Comparison of ENCODE assay signal across 27 cellular contexts in the genomic region with DNA sequence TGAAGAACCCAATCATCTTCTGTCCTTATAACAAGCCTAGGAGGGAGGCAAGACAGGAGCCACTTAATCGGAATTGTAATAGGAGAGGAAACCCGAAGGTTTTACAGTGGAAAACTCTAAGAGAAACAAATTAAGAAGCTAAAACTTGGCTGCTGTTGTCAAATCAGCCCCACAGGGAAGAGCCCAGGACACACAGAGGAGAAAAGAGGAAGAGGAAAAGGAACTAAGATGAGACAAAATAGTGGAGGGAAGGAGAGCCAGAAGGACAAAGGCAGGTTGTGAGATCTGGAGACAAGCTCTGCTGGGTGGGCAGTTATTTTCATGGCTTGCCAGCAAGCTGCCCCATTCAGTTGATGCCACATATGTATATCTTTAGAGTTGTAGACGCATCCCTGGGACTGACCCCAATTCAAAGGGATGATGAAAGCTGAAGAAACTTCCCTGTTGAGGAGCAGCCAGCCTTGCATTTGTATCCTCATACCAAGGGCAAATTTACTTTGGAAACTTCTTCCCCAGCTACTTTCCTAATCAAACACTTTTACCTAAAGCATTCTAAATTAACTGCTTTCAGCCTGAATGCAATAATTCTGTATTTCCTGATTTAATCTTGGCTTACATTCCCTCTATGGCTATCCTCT.
"Had no signal": no experiment of that assay in that cellular context is flagged by ENCODE, and none has a peak within 500 bp of the region (broad histone marks: within the 10 kb centered on the region; RNA-seq: fewer than 3 reads in every experiment).

No MANE protein-coding gene starts in this region.

- H3K4me3 Mint-ChIP-seq: activated B cell treated with CpG ODN at 0.5 μM for 24 hours; activated CD4-positive, alpha-beta memory T cell treated with anti-CD3 and anti-CD28 coated beads for 36 hours; activated CD8-positive, alpha-beta memory T cell treated with anti-CD3 and anti-CD28 coated beads, Interleukin-2, amount 10 ng/mL, durations not matched to agents 7 days and 5 days; activated CD8-positive, alpha-beta T cell treated with anti-CD3 and anti-CD28 coated beads, Interleukin-2, amount 10 ng/mL, durations not matched to agents 7 days and 5 days; activated naive CD4-positive, alpha-beta T cell treated with anti-CD3 and anti-CD28 coated beads, Interleukin-2, amount 10 ng/mL, durations not matched to agents 7 days and 5 days; activated naive CD8-positive, alpha-beta T cell treated with anti-CD3 and anti-CD28 coated beads, Interleukin-2, amount 10 ng/mL, durations not matched to agents 7 days and 5 days; activated T-helper 1 cell treated with anti-CD3 and anti-CD28 coated beads, Interleukin-12 subunit alpha, Interleukin-12 subunit beta, Interleukin-2, Interleukin-4 antibody, amounts not matched to agents 30 ng/mL and 10 ng/mL and 1 ng/mL, durations not matched to agents 14 hours and 24 hours and 36 hours; effector memory CD8-positive, alpha-beta T cell had no signal

- H3K9me3 Mint-ChIP-seq: activated B cell treated with CpG ODN at 0.5 μM for 24 hours; activated CD4-positive, alpha-beta memory T cell treated with anti-CD3 and anti-CD28 coated beads for 36 hours; activated T-helper 1 cell treated with anti-CD3 and anti-CD28 coated beads, Interleukin-12 subunit alpha, Interleukin-12 subunit beta, Interleukin-2, Interleukin-4 antibody, amounts not matched to agents 30 ng/mL and 10 ng/mL and 1 ng/mL, durations not matched to agents 14 hours and 24 hours and 36 hours; activated T-helper 2 cell treated with anti-CD3 and anti-CD28 coated beads, Interferon-gamma antibody, Interleukin-2, Interleukin-4, amounts not matched to agents 10 μg/mL and 5 μg/mL and 100 μg/mL, durations not matched to agents 14 hours and 24 hours and 36 hours had no signal

- H3K4me1 Mint-ChIP-seq: activated B cell treated with CpG ODN at 0.5 μM for 24 hours; activated CD8-positive, alpha-beta memory T cell treated with anti-CD3 and anti-CD28 coated beads, Interleukin-2, amount 10 ng/mL, durations not matched to agents 7 days and 5 days; activated naive CD4-positive, alpha-beta T cell treated with anti-CD3 and anti-CD28 coated beads, Interleukin-2, amount 10 ng/mL, durations not matched to agents 7 days and 5 days; activated naive CD8-positive, alpha-beta T cell treated with anti-CD3 and anti-CD28 coated beads, Interleukin-2, amount 10 ng/mL, durations not matched to agents 7 days and 5 days had no signal

- H3K27ac ChIP-seq: VCaP had no signal

- H3K27ac Mint-ChIP-seq: activated B cell treated with CpG ODN at 0.5 μM for 24 hours; activated CD4-positive, alpha-beta memory T cell treated with anti-CD3 and anti-CD28 coated beads for 36 hours; activated CD8-positive, alpha-beta memory T cell treated with anti-CD3 and anti-CD28 coated beads, Interleukin-2, amount 10 ng/mL, durations not matched to agents 7 days and 5 days; activated CD8-positive, alpha-beta T cell treated with anti-CD3 and anti-CD28 coated beads, Interleukin-2, amount 10 ng/mL, durations not matched to agents 7 days and 5 days; activated naive CD4-positive, alpha-beta T cell treated with anti-CD3 and anti-CD28 coated beads, Interleukin-2, amount 10 ng/mL, durations not matched to agents 7 days and 5 days; activated naive CD4-positive, alpha-beta T cell treated with anti-CD3 and anti-CD28 coated beads, Interleukin-2, amount 50 U/mL, for 72 hours; activated naive CD8-positive, alpha-beta T cell treated with anti-CD3 and anti-CD28 coated beads, Interleukin-2, amount 10 ng/mL, durations not matched to agents 7 days and 5 days; activated T-helper 1 cell treated with anti-CD3 and anti-CD28 coated beads, Interleukin-12 subunit alpha, Interleukin-12 subunit beta, Interleukin-2, Interleukin-4 antibody, amounts not matched to agents 30 ng/mL and 10 ng/mL and 1 ng/mL, durations not matched to agents 14 hours and 24 hours and 36 hours; activated T-helper 2 cell treated with anti-CD3 and anti-CD28 coated beads, Interferon-gamma antibody, Interleukin-2, Interleukin-4, amounts not matched to agents 10 μg/mL and 5 μg/mL and 100 μg/mL, durations not matched to agents 14 hours and 24 hours and 36 hours; effector memory CD8-positive, alpha-beta T cell had no signal

- H3K36me3 Mint-ChIP-seq: activated CD4-positive, alpha-beta memory T cell treated with anti-CD3 and anti-CD28 coated beads for 36 hours; activated CD8-positive, alpha-beta memory T cell treated with anti-CD3 and anti-CD28 coated beads, Interleukin-2, amount 10 ng/mL, durations not matched to agents 7 days and 5 days; activated naive CD4-positive, alpha-beta T cell treated with anti-CD3 and anti-CD28 coated beads, Interleukin-2, amount 10 ng/mL, durations not matched to agents 7 days and 5 days; activated naive CD4-positive, alpha-beta T cell treated with anti-CD3 and anti-CD28 coated beads, Interleukin-2, amount 50 U/mL, for 72 hours; activated naive CD8-positive, alpha-beta T cell treated with anti-CD3 and anti-CD28 coated beads, Interleukin-2, amount 10 ng/mL, durations not matched to agents 7 days and 5 days had no signal

- DNase-seq: activated B cell treated with CpG ODN at 0.5 μM for 24 hours; activated CD4-positive, alpha-beta memory T cell treated with anti-CD3 and anti-CD28 coated beads for 36 hours; activated CD4-positive, alpha-beta T cell treated with anti-CD3 and anti-CD28 coated beads for 48 hours; activated CD4-positive, alpha-beta T cell treated with anti-CD3 and anti-CD28 coated beads, Interleukin-2, amount 50 U/mL, for 1 hour; activated CD8-positive, alpha-beta memory T cell treated with anti-CD3 and anti-CD28 coated beads, Interleukin-2, amount 10 ng/mL, durations not matched to agents 7 days and 5 days; activated CD8-positive, alpha-beta memory T cell treated with anti-CD3 and anti-CD28 coated beads, Interleukin-2, amount 50 U/mL, for 4 hours; activated CD8-positive, alpha-beta T cell treated with anti-CD3 and anti-CD28 coated beads, Interleukin-2, amount 10 ng/mL, durations not matched to agents 7 days and 5 days; activated gamma-delta T cell; activated naive CD4-positive, alpha-beta T cell; activated naive CD4-positive, alpha-beta T cell treated with anti-CD3 and anti-CD28 coated beads, Interleukin-2, amount 10 ng/mL, durations not matched to agents 7 days and 5 days; activated naive CD8-positive, alpha-beta T cell treated with anti-CD3 and anti-CD28 coated beads, Interleukin-2, amount 10 ng/mL, durations not matched to agents 7 days and 5 days; activated T-cell treated with anti-CD3 and anti-CD28 coated beads, Interleukin-2, amount 50 U/mL, for 1 hour; activated T-cell treated with anti-CD3 and anti-CD28 coated beads, Interleukin-2, amount 50 U/mL, for 48 hours; amniotic stem cell; anterior cingulate cortex; caudate nucleus; cortex of kidney; dermis blood vessel endothelial cell; effector CD4-positive, alpha-beta T cell; effector memory CD8-positive, alpha-beta T cell; foreskin fibroblast; hippocampal formation; T-helper 2 cell had no signal

- H3K27me3 Mint-ChIP-seq: activated CD4-positive, alpha-beta memory T cell treated with anti-CD3 and anti-CD28 coated beads for 36 hours; activated CD8-positive, alpha-beta memory T cell treated with anti-CD3 and anti-CD28 coated beads, Interleukin-2, amount 10 ng/mL, durations not matched to agents 7 days and 5 days; activated naive CD4-positive, alpha-beta T cell treated with anti-CD3 and anti-CD28 coated beads, Interleukin-2, amount 10 ng/mL, durations not matched to agents 7 days and 5 days; activated naive CD8-positive, alpha-beta T cell treated with anti-CD3 and anti-CD28 coated beads, Interleukin-2, amount 10 ng/mL, durations not matched to agents 7 days and 5 days; effector memory CD8-positive, alpha-beta T cell had no signal
